In genomic region chr3:143363276-143363675, GRCh38 we compare ENCODE assay signal across 1 cellular context.
TF ChIP-seq lines count a peak whose summit lies in the region.

No MANE protein-coding gene starts in this region.

TF ChIP-seq in K562, 482 proteins besides CTCF, POLR2A, EP300 and RAD21 (continued from another document):
- no peak for TF ChIP-seq HINFP (tag; conservative IDR thresholded peaks at IDR 0.05; ENCODE audit: low read depth)
- TF ChIP-seq CBX8 (IDR thresholded peaks at IDR 0.05; ENCODE audit: borderline replicate concordance, extremely low read depth, low read depth, low read length, poor library complexity, severe bottlenecking) = no peak
